ENCODE assay signal across 1 cellular context in the genomic region with DNA sequence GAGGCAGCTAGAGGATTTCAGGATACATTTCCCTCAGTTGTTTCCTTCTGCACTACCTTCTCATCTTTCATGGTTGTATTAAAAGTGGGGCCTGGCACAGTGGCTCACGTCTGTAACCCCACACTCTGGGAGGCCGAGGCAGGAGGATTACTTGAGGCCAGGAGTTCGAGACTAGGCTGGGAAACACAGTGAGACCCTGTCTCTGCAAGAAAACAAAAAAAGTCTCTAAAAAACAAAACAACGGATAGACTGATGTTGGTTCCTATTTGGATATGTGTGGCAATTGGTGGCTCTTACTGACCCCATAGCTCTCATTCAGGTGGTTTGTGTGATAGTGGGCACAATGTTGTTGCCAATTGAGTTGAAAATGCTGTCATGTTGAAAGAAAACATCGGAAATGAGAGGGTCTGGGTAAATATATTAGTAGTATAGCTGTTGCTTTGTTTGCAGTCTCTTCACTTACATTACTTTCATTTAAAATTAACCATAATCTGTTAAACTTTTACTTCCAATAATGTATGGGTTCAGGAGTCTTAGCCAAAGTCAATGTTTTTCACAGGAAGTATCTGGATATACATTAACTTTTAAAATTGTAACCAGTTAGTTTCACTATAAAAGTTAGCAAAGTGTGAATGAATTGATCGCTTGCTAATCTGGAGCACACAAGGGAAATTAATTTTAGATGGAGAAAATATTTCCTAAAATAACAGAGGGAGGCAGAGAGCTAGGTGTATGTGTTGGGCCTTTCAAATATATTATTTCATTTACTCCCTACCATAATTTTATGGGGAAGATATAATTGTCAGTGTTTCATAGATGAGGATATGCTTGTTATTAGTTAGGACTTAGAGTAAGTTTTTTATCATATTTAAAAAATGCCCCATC.
TF ChIP-seq lines count a peak whose summit lies in the region.

No MANE protein-coding gene starts in this region.

TF ChIP-seq in HepG2, 621 proteins besides CTCF, POLR2A, EP300 and RAD21 (continued from another document and continues in another):
- no peak for TF ChIP-seq ZNF703 (CRISPR knock-in tag; IDR thresholded peaks at IDR 0.05; ENCODE audit: borderline replicate concordance)
- no peak for TF ChIP-seq RORA (CRISPR knock-in tag; IDR thresholded peaks at IDR 0.05)
- TF ChIP-seq NCOA2 (CRISPR knock-in tag; IDR thresholded peaks at IDR 0.05), result peak; percentile 91
- no peak for TF ChIP-seq ARNT (IDR thresholded peaks at IDR 0.05)
- TF ChIP-seq ZNF652 (CRISPR knock-in tag; IDR thresholded peaks at IDR 0.05; ENCODE audit: borderline replicate concordance, low read depth), result peak; percentile 86
- no peak for TF ChIP-seq ZNF446 (CRISPR knock-in tag; IDR thresholded peaks at IDR 0.05)
- peak; percentile 97 for TF ChIP-seq ETV5 (CRISPR knock-in tag; IDR thresholded peaks at IDR 0.05; ENCODE audit: borderline replicate concordance)
- TF ChIP-seq KDM1A (CRISPR knock-in tag; IDR thresholded peaks at IDR 0.05), result 0 out of 2 replicates have a peak, but pooled peaks have one; percentile 38
- no peak for TF ChIP-seq ELF4 (CRISPR knock-in tag; IDR thresholded peaks at IDR 0.05; ENCODE audit: borderline replicate concordance)
- TF ChIP-seq ZNF121 (CRISPR knock-in tag; IDR thresholded peaks at IDR 0.05), result 0 out of 2 replicates have a peak, but pooled peaks have one; percentile 19
- TF ChIP-seq DR1 (CRISPR knock-in tag; IDR thresholded peaks at IDR 0.05), result no peak
- no peak for TF ChIP-seq ZNF776 (CRISPR knock-in tag; IDR thresholded peaks at IDR 0.05)
- no peak for TF ChIP-seq SNAPC5 (CRISPR knock-in tag; IDR thresholded peaks at IDR 0.05; ENCODE audit: borderline replicate concordance)
- TF ChIP-seq ZBTB10 (CRISPR knock-in tag; IDR thresholded peaks at IDR 0.05; ENCODE audit: borderline replicate concordance), result no peak
- no peak for TF ChIP-seq TEAD2 (CRISPR knock-in tag; IDR thresholded peaks at IDR 0.05)
- no peak; the same call in 1 of the 2 replicates for TF ChIP-seq NCOR1 (IDR thresholded peaks at IDR 0.05; ENCODE audit: borderline replicate concordance, low read length)
- no peak for TF ChIP-seq MAF1 (CRISPR knock-in tag; IDR thresholded peaks at IDR 0.05; ENCODE audit: borderline replicate concordance)
- TF ChIP-seq ZNF160 (CRISPR knock-in tag; IDR thresholded peaks at IDR 0.05), result no peak
- TF ChIP-seq HOXD1 (CRISPR knock-in tag; IDR thresholded peaks at IDR 0.05), result 0 out of 2 replicates have a peak, but pooled peaks have one; percentile 76
- no peak for TF ChIP-seq FOXA1 (IDR thresholded peaks at IDR 0.05)
- peak; percentile 60 for TF ChIP-seq FOXA1 (CRISPR knock-in tag; IDR thresholded peaks at IDR 0.05)
- TF ChIP-seq ZSCAN21 (CRISPR knock-in tag; IDR thresholded peaks at IDR 0.05; ENCODE audit: borderline replicate concordance), result peak; percentile 64
- TF ChIP-seq SOX6 (IDR thresholded peaks at IDR 0.05), result no peak
- peak; percentile 93 for TF ChIP-seq SOX6 (CRISPR knock-in tag; IDR thresholded peaks at IDR 0.05)
- no peak for TF ChIP-seq MBNL3 (CRISPR knock-in tag; conservative IDR thresholded peaks at IDR 0.05)
- TF ChIP-seq ZBTB46 (CRISPR knock-in tag; IDR thresholded peaks at IDR 0.05; ENCODE audit: borderline replicate concordance), result no peak
- TF ChIP-seq E2F5 (CRISPR knock-in tag; conservative IDR thresholded peaks at IDR 0.05), result no peak
- TF ChIP-seq, protein P1, sequence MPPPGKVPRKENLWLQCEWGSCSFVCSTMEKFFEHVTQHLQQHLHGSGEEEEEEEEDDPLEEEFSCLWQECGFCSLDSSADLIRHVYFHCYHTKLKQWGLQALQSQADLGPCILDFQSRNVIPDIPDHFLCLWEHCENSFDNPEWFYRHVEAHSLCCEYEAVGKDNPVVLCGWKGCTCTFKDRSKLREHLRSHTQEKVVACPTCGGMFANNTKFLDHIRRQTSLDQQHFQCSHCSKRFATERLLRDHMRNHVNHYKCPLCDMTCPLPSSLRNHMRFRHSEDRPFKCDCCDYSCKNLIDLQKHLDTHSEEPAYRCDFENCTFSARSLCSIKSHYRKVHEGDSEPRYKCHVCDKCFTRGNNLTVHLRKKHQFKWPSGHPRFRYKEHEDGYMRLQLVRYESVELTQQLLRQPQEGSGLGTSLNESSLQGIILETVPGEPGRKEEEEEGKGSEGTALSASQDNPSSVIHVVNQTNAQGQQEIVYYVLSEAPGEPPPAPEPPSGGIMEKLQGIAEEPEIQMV (CRISPR knock-in tag; IDR thresholded peaks at IDR 0.05; ENCODE audit: low read depth), result no peak
- TF ChIP-seq ZNF766 (CRISPR knock-in tag; IDR thresholded peaks at IDR 0.05; ENCODE audit: borderline replicate concordance), result no peak
- no peak for TF ChIP-seq KAT8 (CRISPR knock-in tag; IDR thresholded peaks at IDR 0.05)
- 0 out of 2 replicates have a peak, but pooled peaks have one; percentile 63 for TF ChIP-seq GFI1 (CRISPR knock-in tag; IDR thresholded peaks at IDR 0.05; ENCODE audit: borderline replicate concordance)
- TF ChIP-seq NCOA5 (CRISPR knock-in tag; IDR thresholded peaks at IDR 0.05), result no peak
- TF ChIP-seq, protein P2, sequence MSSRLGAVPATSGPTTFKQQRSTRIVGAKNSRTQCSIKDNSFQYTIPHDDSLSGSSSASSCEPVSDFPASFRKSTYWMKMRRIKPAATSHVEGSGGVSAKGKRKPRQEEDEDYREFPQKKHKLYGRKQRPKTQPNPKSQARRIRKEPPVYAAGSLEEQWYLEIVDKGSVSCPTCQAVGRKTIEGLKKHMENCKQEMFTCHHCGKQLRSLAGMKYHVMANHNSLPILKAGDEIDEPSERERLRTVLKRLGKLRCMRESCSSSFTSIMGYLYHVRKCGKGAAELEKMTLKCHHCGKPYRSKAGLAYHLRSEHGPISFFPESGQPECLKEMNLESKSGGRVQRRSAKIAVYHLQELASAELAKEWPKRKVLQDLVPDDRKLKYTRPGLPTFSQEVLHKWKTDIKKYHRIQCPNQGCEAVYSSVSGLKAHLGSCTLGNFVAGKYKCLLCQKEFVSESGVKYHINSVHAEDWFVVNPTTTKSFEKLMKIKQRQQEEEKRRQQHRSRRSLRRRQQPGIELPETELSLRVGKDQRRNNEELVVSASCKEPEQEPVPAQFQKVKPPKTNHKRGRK (CRISPR knock-in tag; IDR thresholded peaks at IDR 0.05), result no peak
- TF ChIP-seq ZNF841 (CRISPR knock-in tag; IDR thresholded peaks at IDR 0.05; ENCODE audit: borderline replicate concordance), result no peak
- TF ChIP-seq POLR2AphosphoS5 (IDR thresholded peaks at IDR 0.05; ENCODE audit: low read depth, low read length), result peak; percentile 46; the same call in 1 of the 2 replicates
- TF ChIP-seq ZBTB37 (CRISPR knock-in tag; IDR thresholded peaks at IDR 0.05), result no peak
- TF ChIP-seq SKIL (CRISPR knock-in tag; IDR thresholded peaks at IDR 0.05; ENCODE audit: borderline replicate concordance), result peak; percentile 75; the same call in 1 of the 2 replicates
- TF ChIP-seq SMAD3 (CRISPR knock-in tag; IDR thresholded peaks at IDR 0.05), result peak; percentile 76; the same call in 1 of the 2 replicates
- TF ChIP-seq, protein P3, sequence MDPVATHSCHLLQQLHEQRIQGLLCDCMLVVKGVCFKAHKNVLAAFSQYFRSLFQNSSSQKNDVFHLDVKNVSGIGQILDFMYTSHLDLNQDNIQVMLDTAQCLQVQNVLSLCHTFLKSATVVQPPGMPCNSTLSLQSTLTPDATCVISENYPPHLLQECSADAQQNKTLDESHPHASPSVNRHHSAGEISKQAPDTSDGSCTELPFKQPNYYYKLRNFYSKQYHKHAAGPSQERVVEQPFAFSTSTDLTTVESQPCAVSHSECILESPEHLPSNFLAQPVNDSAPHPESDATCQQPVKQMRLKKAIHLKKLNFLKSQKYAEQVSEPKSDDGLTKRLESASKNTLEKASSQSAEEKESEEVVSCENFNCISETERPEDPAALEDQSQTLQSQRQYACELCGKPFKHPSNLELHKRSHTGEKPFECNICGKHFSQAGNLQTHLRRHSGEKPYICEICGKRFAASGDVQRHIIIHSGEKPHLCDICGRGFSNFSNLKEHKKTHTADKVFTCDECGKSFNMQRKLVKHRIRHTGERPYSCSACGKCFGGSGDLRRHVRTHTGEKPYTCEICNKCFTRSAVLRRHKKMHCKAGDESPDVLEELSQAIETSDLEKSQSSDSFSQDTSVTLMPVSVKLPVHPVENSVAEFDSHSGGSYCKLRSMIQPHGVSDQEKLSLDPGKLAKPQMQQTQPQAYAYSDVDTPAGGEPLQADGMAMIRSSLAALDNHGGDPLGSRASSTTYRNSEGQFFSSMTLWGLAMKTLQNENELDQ (CRISPR knock-in tag; IDR thresholded peaks at IDR 0.05; ENCODE audit: borderline replicate concordance), result no peak
- TF ChIP-seq ARNTL (CRISPR knock-in tag; IDR thresholded peaks at IDR 0.05), result no peak
- TF ChIP-seq ZFYVE20 (CRISPR knock-in tag; IDR thresholded peaks at IDR 0.05; ENCODE audit: borderline replicate concordance, low read depth), result no peak
- TF ChIP-seq ZNF850 (CRISPR knock-in tag; conservative IDR thresholded peaks at IDR 0.05), result no peak
- TF ChIP-seq, protein P4, sequence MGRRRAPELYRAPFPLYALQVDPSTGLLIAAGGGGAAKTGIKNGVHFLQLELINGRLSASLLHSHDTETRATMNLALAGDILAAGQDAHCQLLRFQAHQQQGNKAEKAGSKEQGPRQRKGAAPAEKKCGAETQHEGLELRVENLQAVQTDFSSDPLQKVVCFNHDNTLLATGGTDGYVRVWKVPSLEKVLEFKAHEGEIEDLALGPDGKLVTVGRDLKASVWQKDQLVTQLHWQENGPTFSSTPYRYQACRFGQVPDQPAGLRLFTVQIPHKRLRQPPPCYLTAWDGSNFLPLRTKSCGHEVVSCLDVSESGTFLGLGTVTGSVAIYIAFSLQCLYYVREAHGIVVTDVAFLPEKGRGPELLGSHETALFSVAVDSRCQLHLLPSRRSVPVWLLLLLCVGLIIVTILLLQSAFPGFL (CRISPR knock-in tag; IDR thresholded peaks at IDR 0.05), result no peak
- no peak for TF ChIP-seq ZNF468 (CRISPR knock-in tag; IDR thresholded peaks at IDR 0.05)
- TF ChIP-seq ZNF296 (CRISPR knock-in tag; conservative IDR thresholded peaks at IDR 0.05), result no peak
- no peak for TF ChIP-seq ZNF737 (CRISPR knock-in tag; IDR thresholded peaks at IDR 0.05; ENCODE audit: borderline replicate concordance)
- TF ChIP-seq ZNF335 (CRISPR knock-in tag; IDR thresholded peaks at IDR 0.05), result peak; percentile 27; the same call in 1 of the 2 replicates
- no peak for TF ChIP-seq NFYB (CRISPR knock-in tag; IDR thresholded peaks at IDR 0.05)
